ENCODE assay signal across 17 cellular contexts in genomic region chr9:130287736-130288135, GRCh38. TPM values are rescaled to one million over a fixed set of nuclear protein-coding genes. Genes with fewer than 3 reads are reported as not detected.
DNase-seq lines count a peak whose midpoint lies in the region; ATAC-seq and TF ChIP-seq lines count a peak whose summit lies in the region.
"Had no signal": no experiment of that assay in that cellular context is flagged by ENCODE, and none has a peak within 500 bp of the region (broad histone marks: within the 10 kb centered on the region; RNA-seq: fewer than 3 reads in every experiment).

No MANE protein-coding gene starts in this region.

- peaks cover 0 to 67% (median 0%) of the 10 kb centered on the region in 4 donors for H3K27me3 ChIP-seq in esophagus squamous epithelium
- no peaks in the 10 kb centered on the region for H3K27me3 ChIP-seq in thyroid gland
- peaks cover 6% of the 10 kb centered on the region for H3K27me3 ChIP-seq in CD4-positive, alpha-beta T cell (ENCODE audit: control insufficient read depth, insufficient read depth, low read length)

- no peak for TF ChIP-seq POLR2A in esophagus squamous epithelium (IDR thresholded peaks at IDR 0.05)
- no peak for TF ChIP-seq POLR2A in thyroid gland (IDR thresholded peaks at IDR 0.05)

- ATAC-seq in stimulated activated naive B cell treated with anti-CD40 and anti-IgM and Interleukin-4, amounts not matched to agents 10 μg/mL and 1 μg/mL and 100 μg/mL, for 72 hours (replicated peaks): no peak
- ATAC-seq in CD4-positive, alpha-beta T cell (ENCODE audit: poor library complexity): no peak
- no peak for ATAC-seq in HG03139 (IDR thresholded peaks at IDR 0.05; ENCODE audit: unreplicated experiment)
- ATAC-seq: A549; naive thymus-derived CD8-positive, alpha-beta T cell had no signal

- intact Hi-C loops in esophagus squamous epithelium (cut with DNase I) (no loop called here), thyroid gland (cut with DNase I) (no loop called here)
- intact Hi-C loops in CD4-positive, alpha-beta T cell (cut with DNase I, micrococcal nuclease): no loop called here

- H3K36me3 ChIP-seq in esophagus squamous epithelium: no peaks in the 10 kb centered on the region
- H3K36me3 ChIP-seq in thyroid gland: no peaks in the 10 kb centered on the region

- no peak overlapping the region for H3K27ac Mint-ChIP-seq in stimulated activated naive B cell treated with anti-CD40 and anti-IgM and Interleukin-4, amounts not matched to agents 10 μg/mL and 1 μg/mL and 100 μg/mL, for 72 hours
- no peak overlapping the region for H3K27ac Mint-ChIP-seq in CD4-positive, alpha-beta T cell
- H3K27ac Mint-ChIP-seq: activated naive CD8-positive, alpha-beta T cell; activated T-cell treated with anti-CD3 and anti-CD28 coated beads, Interleukin-2, amount 50 U/mL, for 24 hours had no signal

- WGBS in esophagus squamous epithelium, 2 donors: 7 to 63% methylated on average over 3 of the region's 6 CpGs
- WGBS in thyroid gland, 2 donors: 23 to 37% methylated on average over 6 of the region's 6 CpGs

- no peaks in the 10 kb centered on the region for H3K36me3 Mint-ChIP-seq in stimulated activated naive B cell treated with anti-CD40 and anti-IgM and Interleukin-4, amounts not matched to agents 10 μg/mL and 1 μg/mL and 100 μg/mL, for 72 hours
- H3K36me3 Mint-ChIP-seq in CD4-positive, alpha-beta T cell (ENCODE audit: low read depth): no peaks in the 10 kb centered on the region
- H3K36me3 Mint-ChIP-seq: activated naive CD8-positive, alpha-beta T cell; naive thymus-derived CD8-positive, alpha-beta T cell had no signal

- DNase-seq in NCI-H2107 treated with DMSO at 0.1 percent for 48 hours (lab: John Stamatoyannopoulos, UW; ENCODE audit: unreplicated experiment) (peak; percentile 23), NCI-H2107 (lab: John Stamatoyannopoulos, UW) (no peak), NCI-H2171 treated with DMSO at 0.1 percent for 48 hours (lab: John Stamatoyannopoulos, UW) (peak; percentile 90), esophagus squamous epithelium (lab: John Stamatoyannopoulos, UW) (no peak), thyroid gland (peak; percentile 70 to 74)
- DNase-seq in stimulated activated naive B cell treated with anti-CD40 and anti-IgM and Interleukin-4, amounts not matched to agents 10 μg/mL and 1 μg/mL and 100 μg/mL, for 72 hours: no peak
- DNase-seq in CD4-positive, alpha-beta T cell: no peak
- DNase-seq: activated CD4-positive, alpha-beta T cell treated with anti-CD3 and anti-CD28 coated beads for 48 hours; activated T-cell treated with anti-CD3 and anti-CD28 coated beads, Interleukin-2, amount 50 U/mL, for 24 hours; effector CD4-positive, alpha-beta T cell; NK-92 treated with Interleukin-12 subunit alpha and Interleukin-12 subunit beta, amount 100 ng/mL, for 24 hours had no signal

- CTCF ChIA-PET in CD4-positive, alpha-beta T cell (lab: Charles Lee): interaction anchor here (1.3 kb wide), 1 partner anchor 16 kb away, joined by 3 read pairs; no protein-coding TSS in a partner anchor

- H3K27me3 Mint-ChIP-seq in stimulated activated naive B cell treated with anti-CD40 and anti-IgM and Interleukin-4, amounts not matched to agents 10 μg/mL and 1 μg/mL and 100 μg/mL, for 72 hours: peaks cover 41 to 45% of the 10 kb centered on the region in 2 donors
- peaks cover 48% of the 10 kb centered on the region for H3K27me3 Mint-ChIP-seq in CD4-positive, alpha-beta T cell

- POLR2A ChIA-PET in CD4-positive, alpha-beta T cell (lab: Charles Lee): no interaction called here

- H3K4me1 Mint-ChIP-seq in stimulated activated naive B cell treated with anti-CD40 and anti-IgM and Interleukin-4, amounts not matched to agents 10 μg/mL and 1 μg/mL and 100 μg/mL, for 72 hours: no peaks in the 10 kb centered on the region
- no peaks in the 10 kb centered on the region for H3K4me1 Mint-ChIP-seq in CD4-positive, alpha-beta T cell (ENCODE audit: low read depth)
- H3K4me1 Mint-ChIP-seq: naive thymus-derived CD8-positive, alpha-beta T cell had no signal

- H3K27ac ChIP-seq in esophagus squamous epithelium (peak overlapping the region in 3 of 4 donors; percentile 32 to 73 (median 44)), thyroid gland (peak overlapping the region in 2 of 3 donors; percentile 23 to 63)
- no peak overlapping the region for H3K27ac ChIP-seq in CD4-positive, alpha-beta T cell (ENCODE audit: low read depth, low read length)
- H3K27ac ChIP-seq: A549 had no signal

- TF ChIP-seq CTCF in esophagus squamous epithelium (IDR thresholded peaks at IDR 0.05) (no peak), thyroid gland (IDR thresholded peaks at IDR 0.05) (no peak)
- no peak for TF ChIP-seq CTCF in CD4-positive, alpha-beta T cell (IDR thresholded peaks at IDR 0.05)

- no peak overlapping the region for H3K4me3 ChIP-seq in esophagus squamous epithelium
- no peak overlapping the region for H3K4me3 ChIP-seq in thyroid gland (replicated peaks in 1 of 3)
- H3K4me3 ChIP-seq: A549, lung had no signal

- no peaks in the 10 kb centered on the region for H3K9me3 Mint-ChIP-seq in stimulated activated naive B cell treated with anti-CD40 and anti-IgM and Interleukin-4, amounts not matched to agents 10 μg/mL and 1 μg/mL and 100 μg/mL, for 72 hours
- H3K9me3 Mint-ChIP-seq in CD4-positive, alpha-beta T cell: no peaks in the 10 kb centered on the region
- H3K9me3 Mint-ChIP-seq: activated T-cell treated with anti-CD3 and anti-CD28 coated beads, Interleukin-2, amount 50 U/mL, for 24 hours; naive thymus-derived CD8-positive, alpha-beta T cell had no signal

- H3K4me3 Mint-ChIP-seq in stimulated activated naive B cell treated with anti-CD40 and anti-IgM and Interleukin-4, amounts not matched to agents 10 μg/mL and 1 μg/mL and 100 μg/mL, for 72 hours: no peak overlapping the region
- no peak overlapping the region for H3K4me3 Mint-ChIP-seq in CD4-positive, alpha-beta T cell
- H3K4me3 Mint-ChIP-seq: activated naive CD8-positive, alpha-beta T cell; activated T-cell treated with anti-CD3 and anti-CD28 coated beads, Interleukin-2, amount 50 U/mL, for 24 hours; naive thymus-derived CD8-positive, alpha-beta T cell had no signal

- H3K9me3 ChIP-seq in esophagus squamous epithelium (no peaks in the 10 kb centered on the region), thyroid gland (no peaks in the 10 kb centered on the region)
- no peaks in the 10 kb centered on the region for H3K9me3 ChIP-seq in CD4-positive, alpha-beta T cell (ENCODE audit: control insufficient read depth, low read length)
- H3K9me3 ChIP-seq: A549 had no signal

- peaks cover 0 to 36% (median 12%) of the 10 kb centered on the region in 3 donors for H3K4me1 ChIP-seq in esophagus squamous epithelium
- peaks cover 21 to 38% of the 10 kb centered on the region in 2 donors for H3K4me1 ChIP-seq in thyroid gland
- H3K4me1 ChIP-seq: A549 had no signal

RNA-seq across cellular contexts. Expression of gene HMCN2, which starts 22.2 kb away (rescaled TPM):
- total RNA-seq in esophagus squamous epithelium (1 to 10 TPM in 1 of 4 donors, under 1 TPM in 3; 0.53 to 4.8 (median 0.78) TPM), thyroid gland (1 to 10 TPM; 1.7 to 5.5 (median 3.5) TPM)
- not detected for total RNA-seq in CD4-positive, alpha-beta T cell
- total RNA-seq: naive thymus-derived CD8-positive, alpha-beta T cell; T-helper 2 cell treated with Interferon-gamma antibody and Interleukin-4, amounts not matched to agents 100 ng/mL and 5 ng/mL, for 36 hours had no signal

Comparison
In these comparisons a context has a peak if more than half of its experiments do, and no peak if none do; other contexts are left out.
1. DNase-seq: peak in NCI-H2107 treated with DMSO at 0.1 percent for 48 hours (single experiment), NCI-H2171 treated with DMSO at 0.1 percent for 48 hours (single experiment) and thyroid gland (2 of 2); none in NCI-H2107 (single experiment), esophagus squamous epithelium (single experiment), stimulated activated naive B cell treated with anti-CD40 and anti-IgM and Interleukin-4, amounts not matched to agents 10 μg/mL and 1 μg/mL and 100 μg/mL, for 72 hours (single experiment) and CD4-positive, alpha-beta T cell (0 of 10).